8 cellular contexts compared by ENCODE assay signal in the genomic region with DNA sequence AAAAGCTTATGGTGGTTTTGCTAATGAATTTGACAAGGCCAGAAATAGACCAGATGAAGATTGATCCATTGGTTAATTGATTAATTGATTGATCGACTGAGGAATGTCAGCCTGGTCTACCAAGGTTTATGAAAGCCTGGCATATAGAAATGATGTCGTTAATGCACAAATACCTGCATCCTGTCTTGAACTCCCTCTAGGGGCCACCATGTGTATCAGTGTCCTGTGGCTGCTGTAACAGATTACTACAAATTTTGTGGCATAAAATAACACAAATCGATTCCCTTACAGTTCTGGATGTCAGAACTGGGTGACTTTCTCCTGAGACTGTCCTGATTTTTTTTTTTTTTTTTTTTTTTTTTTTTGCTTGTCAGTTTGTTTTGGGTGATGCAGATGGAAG.
DNase-seq lines count a peak whose midpoint lies in the region; ATAC-seq, FAIRE-seq and TF ChIP-seq lines count a peak whose summit lies in the region.

No MANE protein-coding gene starts in this region.

- peaks cover 3% of the 10 kb centered on the region for H3K9me3 Mint-ChIP-seq in activated naive CD4-positive, alpha-beta T cell treated with anti-CD3 and anti-CD28 coated beads, Interleukin-2, amount 10 ng/mL, durations not matched to agents 7 days and 5 days
- no peaks in the 10 kb centered on the region for H3K9me3 Mint-ChIP-seq in stimulated activated effector memory CD8-positive, alpha-beta T cell treated with anti-CD3 and anti-CD28 coated beads, Interleukin-12 subunit alpha, Interleukin-12 subunit beta, amount 100 ng/mL, for 72 hours

- H3K27ac Mint-ChIP-seq in activated naive CD4-positive, alpha-beta T cell treated with anti-CD3 and anti-CD28 coated beads, Interleukin-2, amount 10 ng/mL, durations not matched to agents 7 days and 5 days, result no peak overlapping the region
- H3K27ac Mint-ChIP-seq in stimulated activated effector memory CD8-positive, alpha-beta T cell treated with anti-CD3 and anti-CD28 coated beads, Interleukin-12 subunit alpha, Interleukin-12 subunit beta, amount 100 ng/mL, for 72 hours, result no peak overlapping the region

- CTCF ChIA-PET in activated naive CD4-positive, alpha-beta T cell treated with anti-CD3 and anti-CD28 coated beads, Interleukin-2, amount 10 ng/mL, durations not matched to agents 7 days and 5 days (lab: Charles Lee), result interaction anchor here (0.6 kb wide), 1 partner anchor 1044 kb away, joined by 3 read pairs; no protein-coding TSS in a partner anchor

- no peaks in the 10 kb centered on the region for H3K36me3 Mint-ChIP-seq in activated naive CD4-positive, alpha-beta T cell treated with anti-CD3 and anti-CD28 coated beads, Interleukin-2, amount 10 ng/mL, durations not matched to agents 7 days and 5 days
- no peaks in the 10 kb centered on the region for H3K36me3 Mint-ChIP-seq in stimulated activated effector memory CD8-positive, alpha-beta T cell treated with anti-CD3 and anti-CD28 coated beads, Interleukin-12 subunit alpha, Interleukin-12 subunit beta, amount 100 ng/mL, for 72 hours

- H3K4me1 Mint-ChIP-seq in activated naive CD4-positive, alpha-beta T cell treated with anti-CD3 and anti-CD28 coated beads, Interleukin-2, amount 10 ng/mL, durations not matched to agents 7 days and 5 days, result peaks cover 11% of the 10 kb centered on the region
- peaks cover 49% of the 10 kb centered on the region for H3K4me1 Mint-ChIP-seq in stimulated activated effector memory CD8-positive, alpha-beta T cell treated with anti-CD3 and anti-CD28 coated beads, Interleukin-12 subunit alpha, Interleukin-12 subunit beta, amount 100 ng/mL, for 72 hours

- peak; percentile 29 for DNase-seq in activated naive CD4-positive, alpha-beta T cell treated with anti-CD3 and anti-CD28 coated beads, Interleukin-2, amount 10 ng/mL, durations not matched to agents 7 days and 5 days
- DNase-seq in activated naive CD4-positive, alpha-beta T cell treated with anti-CD3 and anti-CD28 coated beads, Interleukin-2, amount 50 U/mL, for 16 hours, result no peak
- peak; percentile 29 for DNase-seq in NAMALWA (ENCODE audit: low spot score)
- DNase-seq in choroid plexus epithelial cell (ENCODE audit: low read depth), result no peak
- DNase-seq in stimulated activated effector memory CD8-positive, alpha-beta T cell treated with anti-CD3 and anti-CD28 coated beads, Interleukin-12 subunit alpha, Interleukin-12 subunit beta, amount 100 ng/mL, for 72 hours (ENCODE audit: low spot score in 2 of 2), result no peak
- DNase-seq in H54 (ENCODE audit: insufficient read length, low spot score), result no peak

- no peak overlapping the region for H3K4me3 ChIP-seq in choroid plexus epithelial cell (ENCODE audit: low read depth, low read length)

- H3K4me3 Mint-ChIP-seq in activated naive CD4-positive, alpha-beta T cell treated with anti-CD3 and anti-CD28 coated beads, Interleukin-2, amount 10 ng/mL, durations not matched to agents 7 days and 5 days, result no peak overlapping the region
- H3K4me3 Mint-ChIP-seq in stimulated activated effector memory CD8-positive, alpha-beta T cell treated with anti-CD3 and anti-CD28 coated beads, Interleukin-12 subunit alpha, Interleukin-12 subunit beta, amount 100 ng/mL, for 72 hours, result no peak overlapping the region

- no peak for FAIRE-seq in H54 (lab: Jason Lieb, UNC)

- peak; percentile 29 for TF ChIP-seq CTCF in choroid plexus epithelial cell (conservative IDR thresholded peaks at IDR 0.05; ENCODE audit: low read depth, low read length)

- H3K27me3 Mint-ChIP-seq in activated naive CD4-positive, alpha-beta T cell treated with anti-CD3 and anti-CD28 coated beads, Interleukin-2, amount 10 ng/mL, durations not matched to agents 7 days and 5 days, result no peaks in the 10 kb centered on the region

- peak; percentile 49 for ATAC-seq in stimulated activated effector memory CD8-positive, alpha-beta T cell treated with anti-CD3 and anti-CD28 coated beads, Interleukin-12 subunit alpha, Interleukin-12 subunit beta, amount 100 ng/mL, for 72 hours
- no peak for ATAC-seq in GM18505 (IDR thresholded peaks at IDR 0.05; ENCODE audit: unreplicated experiment)
- ATAC-seq in GM21515 (IDR thresholded peaks at IDR 0.05; ENCODE audit: unreplicated experiment), result no peak

- TF ChIP-seq POLR2A in GM18505 (IDR thresholded peaks at IDR 0.05; ENCODE audit: borderline replicate concordance, extremely low read depth, insufficient read depth, insufficient read length) (no peak), H54 (IDR thresholded peaks at IDR 0.05; ENCODE audit: low read depth, low read length) (no peak)

Comparison
In these comparisons a context has a peak if more than half of its experiments do, and no peak if none do; other contexts are left out.
1. DNase-seq: peak in activated naive CD4-positive, alpha-beta T cell treated with anti-CD3 and anti-CD28 coated beads, Interleukin-2, amount 10 ng/mL, durations not matched to agents 7 days and 5 days (single experiment) and NAMALWA (single experiment); none in activated naive CD4-positive, alpha-beta T cell treated with anti-CD3 and anti-CD28 coated beads, Interleukin-2, amount 50 U/mL, for 16 hours (single experiment), choroid plexus epithelial cell (single experiment), stimulated activated effector memory CD8-positive, alpha-beta T cell treated with anti-CD3 and anti-CD28 coated beads, Interleukin-12 subunit alpha, Interleukin-12 subunit beta, amount 100 ng/mL, for 72 hours (0 of 2) and H54 (single experiment).